20 cellular contexts compared by ENCODE assay signal in the genomic region with DNA sequence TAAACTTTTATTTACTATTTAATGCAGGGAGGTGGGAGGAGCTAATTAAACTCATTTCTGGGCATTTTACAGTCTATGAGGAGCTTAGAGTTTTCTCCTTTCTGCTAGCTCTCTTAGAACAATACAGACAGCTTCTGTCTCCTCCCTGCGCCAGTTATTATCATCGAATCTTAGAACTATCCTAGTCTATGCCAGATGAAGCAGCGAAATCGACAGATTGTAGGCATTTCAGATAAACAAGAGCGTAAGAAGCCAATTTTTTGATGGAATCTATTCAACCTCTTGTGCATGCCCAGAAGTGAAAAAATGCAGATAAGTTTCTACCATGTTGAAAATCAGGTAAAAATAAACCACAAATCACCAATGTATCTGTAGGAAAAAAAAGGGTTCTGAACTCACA.
A peak's percentile ranks its signal among the peaks of the same experiment; 100 is the strongest.
DNase-seq lines count a peak whose midpoint lies in the region; ATAC-seq, FAIRE-seq and TF ChIP-seq lines count a peak whose summit lies in the region.
"Had no signal": no experiment of that assay in that cellular context is flagged by ENCODE, and none has a peak within 500 bp of the region (broad histone marks: within the 10 kb centered on the region; RNA-seq: fewer than 3 reads in every experiment).

No MANE protein-coding gene starts in this region.

- ATAC-seq in activated naive CD8-positive, alpha-beta T cell treated with anti-CD3 and anti-CD28 coated beads, Interleukin-2, amount 50 U/mL, for 24 hours: no peak
- no peak for ATAC-seq in body of pancreas
- no peak for ATAC-seq in GM18502 (IDR thresholded peaks at IDR 0.05; ENCODE audit: poor library complexity, unreplicated experiment)

- H3K27me3 Mint-ChIP-seq in activated naive CD8-positive, alpha-beta T cell: no peaks in the 10 kb centered on the region
- no peaks in the 10 kb centered on the region for H3K27me3 Mint-ChIP-seq in activated naive CD8-positive, alpha-beta T cell treated with anti-CD3 and anti-CD28 coated beads, Interleukin-2, amount 50 U/mL, for 24 hours
- H3K27me3 Mint-ChIP-seq: B cell; CD4-positive, alpha-beta memory T cell had no signal

- H3K36me3 ChIP-seq in keratinocyte (ENCODE audit: control insufficient read depth in 2 of 2, extremely low read depth in 1 of 2, insufficient read depth in 2 of 2, low read length in 2 of 2) (no peaks in the 10 kb centered on the region), body of pancreas (replicated peaks in 1 of 2; ENCODE audit: insufficient read depth in 1 of 2, low read depth in 2 of 2) (no peaks in the 10 kb centered on the region)

- FAIRE-seq in keratinocyte (lab: Jason Lieb, UNC): peak; percentile 9
- FAIRE-seq: D721Med, GM12892 had no signal

- H3K9me1 ChIP-seq in keratinocyte (ENCODE audit: control insufficient read depth, extremely low read depth, insufficient read depth, low read length): no peaks in the 10 kb centered on the region

- no peak overlapping the region for H3K4me3 ChIP-seq in keratinocyte (ENCODE audit: control insufficient read depth in 2 of 3, extremely low read depth in 1 of 3, insufficient read depth in 2 of 3, low read depth in 1 of 3, low read length in 3 of 3)
- H3K4me3 ChIP-seq in body of pancreas: no peak overlapping the region

- H4K20me1 ChIP-seq in keratinocyte (ENCODE audit: control insufficient read depth, extremely low read depth, insufficient read depth, low read length): no peaks in the 10 kb centered on the region

- peaks cover 56% of the 10 kb centered on the region for H3K4me1 Mint-ChIP-seq in activated naive CD8-positive, alpha-beta T cell (ENCODE audit: low read depth)
- peaks cover 42% of the 10 kb centered on the region for H3K4me1 Mint-ChIP-seq in activated naive CD8-positive, alpha-beta T cell treated with anti-CD3 and anti-CD28 coated beads, Interleukin-2, amount 50 U/mL, for 24 hours

- H2AFZ ChIP-seq in keratinocyte (ENCODE audit: control insufficient read depth, low read length): no peak overlapping the region

- no peak for DNase-seq in activated naive CD8-positive, alpha-beta T cell treated with anti-CD3 and anti-CD28 coated beads, Interleukin-2, amount 50 U/mL, for 24 hours
- peak; percentile 9 for DNase-seq in NCI-H1694 treated with DMSO at 0.1 percent for 48 hours (lab: John Stamatoyannopoulos, UW)
- DNase-seq in keratinocyte (ENCODE audit: low read depth, low spot score): no peak
- no peak for DNase-seq in stimulated activated naive CD4-positive, alpha-beta T cell treated with Interleukin-2 at 50 U/mL for 16 hours (lab: John Stamatoyannopoulos, UW)
- DNase-seq in body of pancreas: no peak
- DNase-seq: ACHN; C1 segment of cervical spinal cord; CD4-positive, alpha-beta memory T cell; COR-L47; DMS153; DMS79 treated with DMSO at 0.1 percent for 48 hours; EL; GDM1; HCEC 1CT; HFFc6 had no signal

- no peak for TF ChIP-seq POLR2A in body of pancreas (IDR thresholded peaks at IDR 0.05)

- 67 to 72% methylated on average over 5 of the region's 5 CpGs for WGBS in body of pancreas, 2 donors

- no peak overlapping the region for H3K4me2 ChIP-seq in keratinocyte (ENCODE audit: control insufficient read depth, extremely low read depth, insufficient read depth, low read depth, low read length)

- peak overlapping the region; percentile 51 for H3K27ac Mint-ChIP-seq in activated naive CD8-positive, alpha-beta T cell
- H3K27ac Mint-ChIP-seq in activated naive CD8-positive, alpha-beta T cell treated with anti-CD3 and anti-CD28 coated beads, Interleukin-2, amount 50 U/mL, for 24 hours: no peak overlapping the region
- H3K27ac Mint-ChIP-seq: B cell, HFFc6 had no signal

- H3K79me2 ChIP-seq in keratinocyte (ENCODE audit: control insufficient read depth, insufficient read depth, low read length): no peaks in the 10 kb centered on the region

- H3K9me3 ChIP-seq in keratinocyte (ENCODE audit: control insufficient read depth, low read depth, low read length) (no peaks in the 10 kb centered on the region), body of pancreas (no peaks in the 10 kb centered on the region)

- dilution Hi-C loops in keratinocyte (cut with MboI; ENCODE audit: extremely low pct_ligation_motif_present, low sequenced_read_pairs): no loop called here

- H3K27ac ChIP-seq in keratinocyte (ENCODE audit: control insufficient read depth, insufficient read depth, low read length) (no peak overlapping the region), body of pancreas (no peak overlapping the region)

- H3K9me3 Mint-ChIP-seq in activated naive CD8-positive, alpha-beta T cell (ENCODE audit: low read depth): no peaks in the 10 kb centered on the region
- H3K9me3 Mint-ChIP-seq in activated naive CD8-positive, alpha-beta T cell treated with anti-CD3 and anti-CD28 coated beads, Interleukin-2, amount 50 U/mL, for 24 hours: no peaks in the 10 kb centered on the region
- H3K9me3 Mint-ChIP-seq: CD4-positive, alpha-beta memory T cell; HFFc6 had no signal

- no peak for TF ChIP-seq CTCF in keratinocyte (optimal IDR thresholded peaks at IDR 0.05 in 1 of 3, IDR thresholded peaks at IDR 0.05 in 1 of 3, conservative IDR thresholded peaks at IDR 0.05 in 1 of 3; ENCODE audit: extremely low read depth in 1 of 3, insufficient read depth in 2 of 3, low read length in 3 of 3)
- no peak for TF ChIP-seq CTCF in body of pancreas (IDR thresholded peaks at IDR 0.05)

- peaks cover 2% of the 10 kb centered on the region for H3K36me3 Mint-ChIP-seq in activated naive CD8-positive, alpha-beta T cell
- H3K36me3 Mint-ChIP-seq in activated naive CD8-positive, alpha-beta T cell treated with anti-CD3 and anti-CD28 coated beads, Interleukin-2, amount 50 U/mL, for 24 hours (ENCODE audit: low read depth): peaks cover 11% of the 10 kb centered on the region

- H3K9ac ChIP-seq in keratinocyte (ENCODE audit: control insufficient read depth, extremely low read depth, insufficient read depth, low read length): no peak overlapping the region

- intact Hi-C loops in body of pancreas (cut with DNase I): no loop called here

- H3K27me3 ChIP-seq in keratinocyte (ENCODE audit: control insufficient read depth, extremely low read depth, insufficient read depth, low read length): no peaks in the 10 kb centered on the region
- no peaks in the 10 kb centered on the region for H3K27me3 ChIP-seq in body of pancreas

- no peak overlapping the region for H3K4me3 Mint-ChIP-seq in activated naive CD8-positive, alpha-beta T cell
- no peak overlapping the region for H3K4me3 Mint-ChIP-seq in activated naive CD8-positive, alpha-beta T cell treated with anti-CD3 and anti-CD28 coated beads, Interleukin-2, amount 50 U/mL, for 24 hours
- H3K4me3 Mint-ChIP-seq: B cell, HFFc6 had no signal

- H3K4me1 ChIP-seq in keratinocyte (ENCODE audit: control insufficient read depth, extremely low read depth, insufficient read depth, low read length): no peaks in the 10 kb centered on the region
- H3K4me1 ChIP-seq in body of pancreas: no peaks in the 10 kb centered on the region
